1 cellular context compared by ENCODE assay signal in genomic region chr3:136141891-136142290, GRCh38.
TF ChIP-seq lines count a peak whose summit lies in the region.

No MANE protein-coding gene starts in this region.

TF ChIP-seq in HepG2, 621 proteins besides CTCF, POLR2A, EP300 and RAD21 (continued from another document):
- TF ChIP-seq ZHX1 (CRISPR knock-in tag; IDR thresholded peaks at IDR 0.05; ENCODE audit: low read depth) (no peak), MIXL1 (CRISPR knock-in tag; IDR thresholded peaks at IDR 0.05) (no peak), MXI1 (IDR thresholded peaks at IDR 0.05; ENCODE audit: borderline replicate concordance, low read depth, low read length) (no peak), EHMT2 (IDR thresholded peaks at IDR 0.05; ENCODE audit: borderline replicate concordance, low read depth, low read length) (no peak), TCF12 (IDR thresholded peaks at IDR 0.05) (no peak), TCF12 (CRISPR knock-in tag; IDR thresholded peaks at IDR 0.05) (no peak), GLMP (CRISPR knock-in tag; IDR thresholded peaks at IDR 0.05; ENCODE audit: borderline replicate concordance) (no peak), ZNF546 (CRISPR knock-in tag; conservative IDR thresholded peaks at IDR 0.05) (no peak), RBM22 (optimal IDR thresholded peaks at IDR 0.05; ENCODE audit: low read length) (no peak), ZBTB43 (CRISPR knock-in tag; conservative IDR thresholded peaks at IDR 0.05) (no peak), PCBP1 (IDR thresholded peaks at IDR 0.05; ENCODE audit: borderline replicate concordance, low read depth, low read length) (no peak), ZNF619 (CRISPR knock-in tag; IDR thresholded peaks at IDR 0.05) (no peak)
